1 cellular context compared by ENCODE assay signal in the genomic region with DNA sequence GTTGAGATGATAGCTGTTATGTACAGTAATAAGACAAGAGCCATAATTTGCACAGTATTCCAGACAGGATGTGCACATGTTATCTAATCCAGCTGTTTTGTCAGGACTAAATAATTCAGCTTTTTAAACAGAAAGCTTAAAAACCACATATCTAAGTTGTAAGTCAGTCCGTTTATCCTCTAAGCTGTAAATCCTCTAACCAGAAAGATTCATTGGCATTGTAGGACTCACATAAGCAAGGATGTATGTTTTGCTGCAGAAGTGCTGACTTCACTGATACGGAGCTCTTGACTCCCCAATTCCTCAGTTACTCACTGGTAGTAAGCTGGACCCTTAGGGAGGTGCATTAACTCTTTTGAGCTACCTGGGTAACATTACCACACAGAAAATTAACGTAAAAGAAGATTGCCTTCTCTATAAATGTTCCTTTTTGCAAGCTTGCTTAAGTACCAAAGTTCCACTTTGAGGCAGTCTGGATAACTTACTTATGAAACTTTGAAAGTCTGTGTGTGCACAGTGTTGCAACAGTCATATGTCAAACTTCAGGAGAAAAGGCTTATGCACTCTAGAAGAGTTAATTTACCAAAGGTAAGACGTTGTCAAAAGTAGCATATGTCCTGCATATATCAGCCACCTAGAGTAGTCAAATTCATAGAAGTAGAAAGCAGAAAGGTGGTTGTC.
TF ChIP-seq lines count a peak whose summit lies in the region.

No MANE protein-coding gene starts in this region.

TF ChIP-seq in IMR-90, 13 proteins besides CTCF, POLR2A, EP300 and RAD21 (continued from another document):
- TF ChIP-seq, protein P1, sequence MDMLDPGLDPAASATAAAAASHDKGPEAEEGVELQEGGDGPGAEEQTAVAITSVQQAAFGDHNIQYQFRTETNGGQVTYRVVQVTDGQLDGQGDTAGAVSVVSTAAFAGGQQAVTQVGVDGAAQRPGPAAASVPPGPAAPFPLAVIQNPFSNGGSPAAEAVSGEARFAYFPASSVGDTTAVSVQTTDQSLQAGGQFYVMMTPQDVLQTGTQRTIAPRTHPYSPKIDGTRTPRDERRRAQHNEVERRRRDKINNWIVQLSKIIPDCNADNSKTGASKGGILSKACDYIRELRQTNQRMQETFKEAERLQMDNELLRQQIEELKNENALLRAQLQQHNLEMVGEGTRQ (IDR thresholded peaks at IDR 0.05; ENCODE audit: low read depth, low read length): no peak
- no peak for TF ChIP-seq CHD1 (IDR thresholded peaks at IDR 0.05; ENCODE audit: low read depth, low read length)
